Comparison of ENCODE assay signal across 1 cellular context in the genomic region with DNA sequence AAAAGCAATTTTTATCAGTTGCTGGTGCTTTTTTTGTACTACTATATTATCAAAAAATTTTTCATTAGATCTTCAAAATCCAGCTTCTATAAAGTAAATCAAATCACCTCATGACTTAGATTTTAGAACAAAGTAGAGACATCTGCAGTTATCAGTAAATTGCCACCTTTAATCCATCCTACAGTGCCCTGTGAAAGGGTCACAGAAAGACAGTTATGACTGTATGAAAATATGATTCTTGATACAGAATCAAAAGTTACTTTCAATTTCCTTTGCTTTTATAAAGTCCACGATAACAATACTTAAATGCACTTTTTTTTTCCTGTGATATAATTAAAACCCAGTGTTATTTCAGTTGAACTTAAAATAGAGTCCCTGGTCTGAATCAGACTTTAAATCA.
TF ChIP-seq lines count a peak whose summit lies in the region.

No MANE protein-coding gene starts in this region.

TF ChIP-seq in IMR-90, 13 proteins besides CTCF, POLR2A, EP300 and RAD21 (continued from another document):
- TF ChIP-seq, protein P1, sequence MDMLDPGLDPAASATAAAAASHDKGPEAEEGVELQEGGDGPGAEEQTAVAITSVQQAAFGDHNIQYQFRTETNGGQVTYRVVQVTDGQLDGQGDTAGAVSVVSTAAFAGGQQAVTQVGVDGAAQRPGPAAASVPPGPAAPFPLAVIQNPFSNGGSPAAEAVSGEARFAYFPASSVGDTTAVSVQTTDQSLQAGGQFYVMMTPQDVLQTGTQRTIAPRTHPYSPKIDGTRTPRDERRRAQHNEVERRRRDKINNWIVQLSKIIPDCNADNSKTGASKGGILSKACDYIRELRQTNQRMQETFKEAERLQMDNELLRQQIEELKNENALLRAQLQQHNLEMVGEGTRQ (IDR thresholded peaks at IDR 0.05; ENCODE audit: low read depth, low read length), result no peak
- TF ChIP-seq RFX5 (IDR thresholded peaks at IDR 0.05; ENCODE audit: low read depth, low read length), result no peak
